Comparison of ENCODE assay signal across 8 cellular contexts in genomic region chr7:37920305-37920618, GRCh38. TPM values are rescaled to one million over a fixed set of nuclear protein-coding genes. Genes with fewer than 3 reads are reported as not detected.
DNase-seq lines count a peak whose midpoint lies in the region; ATAC-seq, FAIRE-seq and TF ChIP-seq lines count a peak whose summit lies in the region.

No MANE protein-coding gene starts in this region.

- H3K79me2 ChIP-seq in astrocyte (ENCODE audit: insufficient read depth, low read length): peaks cover 23% of the 10 kb centered on the region

- WGBS in thymus: 30% methylated on average over 7 of the region's 7 CpGs

- H3K4me1 ChIP-seq in astrocyte (ENCODE audit: insufficient read depth, low read length): peaks cover 26% of the 10 kb centered on the region
- peaks cover 32% of the 10 kb centered on the region for H3K4me1 ChIP-seq in lower lobe of right lung
- peaks cover 24% of the 10 kb centered on the region for H3K4me1 ChIP-seq in thymus (ENCODE audit: control insufficient read depth, insufficient read depth, low read length)

- H3K9me3 Mint-ChIP-seq in activated T-cell treated with anti-CD3 and anti-CD28 coated beads, Interleukin-2, amount 50 U/mL, for 4 hours: no peaks in the 10 kb centered on the region
- H3K9me3 Mint-ChIP-seq in astrocyte (ENCODE audit: unreplicated experiment): peaks cover 3% of the 10 kb centered on the region

- intact Hi-C loops in lower lobe of right lung (cut with DNase I): no loop called here

- H3K27me3 ChIP-seq in astrocyte (ENCODE audit: insufficient read depth, low read length) (peaks cover 17% of the 10 kb centered on the region), lower lobe of right lung (ENCODE audit: low read depth) (peaks cover 11% of the 10 kb centered on the region), thymus (ENCODE audit: control insufficient read depth, insufficient read depth) (peaks cover 18% of the 10 kb centered on the region)

- TF ChIP-seq CTCF in astrocyte (IDR thresholded peaks at IDR 0.05; ENCODE audit: insufficient read depth, low read depth, low read length) (peak; percentile 13), lower lobe of right lung (IDR thresholded peaks at IDR 0.05) (no peak)

- H3K9me3 ChIP-seq in astrocyte (ENCODE audit: insufficient read depth, low read depth, low read length) (no peaks in the 10 kb centered on the region), lower lobe of right lung (no peaks in the 10 kb centered on the region), thymus (ENCODE audit: control insufficient read depth) (no peaks in the 10 kb centered on the region)

- H4K20me1 ChIP-seq in astrocyte (ENCODE audit: insufficient read depth, low read length): no peaks in the 10 kb centered on the region

- peak overlapping the region; percentile 84 for H2AFZ ChIP-seq in astrocyte (ENCODE audit: low read depth, low read length)

- peaks cover 15% of the 10 kb centered on the region for H3K4me1 Mint-ChIP-seq in activated T-cell treated with anti-CD3 and anti-CD28 coated beads, Interleukin-2, amount 50 U/mL, for 4 hours (ENCODE audit: low read depth)
- peaks cover 4% of the 10 kb centered on the region for H3K4me1 Mint-ChIP-seq in astrocyte (ENCODE audit: low read depth, unreplicated experiment)

- H3K9ac ChIP-seq in astrocyte (ENCODE audit: low read length): peak overlapping the region; percentile 84

- H3K4me3 Mint-ChIP-seq in activated T-cell treated with anti-CD3 and anti-CD28 coated beads, Interleukin-2, amount 50 U/mL, for 4 hours: peak overlapping the region; percentile 69
- peak overlapping the region; percentile 93 for H3K4me3 Mint-ChIP-seq in astrocyte (ENCODE audit: unreplicated experiment)

- H3K27me3 Mint-ChIP-seq in activated T-cell treated with anti-CD3 and anti-CD28 coated beads, Interleukin-2, amount 50 U/mL, for 4 hours (ENCODE audit: low read depth): peaks cover 64% of the 10 kb centered on the region
- peaks cover 36% of the 10 kb centered on the region for H3K27me3 Mint-ChIP-seq in astrocyte (ENCODE audit: low read depth, unreplicated experiment)

- DNase-seq in activated T-cell treated with anti-CD3 and anti-CD28 coated beads, Interleukin-2, amount 50 U/mL, for 4 hours: no peak
- DNase-seq in activated T-cell treated with anti-CD3 and anti-CD28 coated beads for 4 hours (no peak), astrocyte (ENCODE audit: low read depth) (no peak), lower lobe of right lung (no peak), NCI-H345 (lab: John Stamatoyannopoulos, UW) (no peak), DMS 273 treated with DMSO at 0.1 percent for 48 hours (lab: John Stamatoyannopoulos, UW) (no peak), NCI-H146 (lab: John Stamatoyannopoulos, UW) (no peak)

- ATAC-seq in activated T-cell treated with anti-CD3 and anti-CD28 coated beads, Interleukin-2, amount 50 U/mL, for 4 hours: no peak
- no peak for ATAC-seq in lower lobe of right lung

- peak overlapping the region; percentile 61 for H3K27ac ChIP-seq in astrocyte (ENCODE audit: low read depth, low read length)
- H3K27ac ChIP-seq in lower lobe of right lung: peak overlapping the region; percentile 92
- H3K27ac ChIP-seq in thymus (ENCODE audit: low read depth): no peak overlapping the region

- H3K4me2 ChIP-seq in astrocyte (ENCODE audit: low read length): peak overlapping the region; percentile 93

- peak overlapping the region; percentile 66 for H3K4me3 ChIP-seq in astrocyte (ENCODE audit: insufficient read depth, low read depth, low read length)
- H3K4me3 ChIP-seq in lower lobe of right lung: peak overlapping the region; percentile 78
- peak overlapping the region; percentile 73 for H3K4me3 ChIP-seq in thymus (ENCODE audit: low read length)

- no peaks in the 10 kb centered on the region for H3K36me3 ChIP-seq in astrocyte (ENCODE audit: insufficient read depth, low read length)
- no peaks in the 10 kb centered on the region for H3K36me3 ChIP-seq in lower lobe of right lung
- H3K36me3 ChIP-seq in thymus (ENCODE audit: control insufficient read depth, insufficient read depth): no peaks in the 10 kb centered on the region

- no peaks in the 10 kb centered on the region for H3K36me3 Mint-ChIP-seq in activated T-cell treated with anti-CD3 and anti-CD28 coated beads, Interleukin-2, amount 50 U/mL, for 4 hours (ENCODE audit: insufficient read depth)
- peaks cover 2% of the 10 kb centered on the region for H3K36me3 Mint-ChIP-seq in astrocyte (ENCODE audit: low read depth, unreplicated experiment)

- no peak for FAIRE-seq in astrocyte (lab: Jason Lieb, UNC)

- H3K27ac Mint-ChIP-seq in astrocyte (ENCODE audit: unreplicated experiment): peak overlapping the region; percentile 66

RNA-seq across cellular contexts. Expression of gene EPDR1, which starts 0.2 kb away (rescaled TPM):
- total RNA-seq in activated T-cell treated with anti-CD3 and anti-CD28 coated beads, Interleukin-2, amount 50 U/mL, for 4 hours: 1 to 10 TPM; 1.0 to 5.2 (median 2.0) TPM
- total RNA-seq in astrocyte: 20.6 and 23.6 TPM in 2 replicates
- total RNA-seq in lower lobe of right lung: 66.0 TPM
- 7.2 TPM for polyA plus RNA-seq in thymus

RNA-seq across cellular contexts. Expression of gene SFRP4, which starts 3.6 kb away (rescaled TPM):
- total RNA-seq in activated T-cell treated with anti-CD3 and anti-CD28 coated beads, Interleukin-2, amount 50 U/mL, for 4 hours: not detected
- total RNA-seq in astrocyte: 0.19 and 0.39 TPM in 2 replicates
- total RNA-seq in lower lobe of right lung: 4.8 TPM
- polyA plus RNA-seq in thymus: 0.98 TPM
